Comparison of ENCODE assay signal across 9 cellular contexts in the genomic region with DNA sequence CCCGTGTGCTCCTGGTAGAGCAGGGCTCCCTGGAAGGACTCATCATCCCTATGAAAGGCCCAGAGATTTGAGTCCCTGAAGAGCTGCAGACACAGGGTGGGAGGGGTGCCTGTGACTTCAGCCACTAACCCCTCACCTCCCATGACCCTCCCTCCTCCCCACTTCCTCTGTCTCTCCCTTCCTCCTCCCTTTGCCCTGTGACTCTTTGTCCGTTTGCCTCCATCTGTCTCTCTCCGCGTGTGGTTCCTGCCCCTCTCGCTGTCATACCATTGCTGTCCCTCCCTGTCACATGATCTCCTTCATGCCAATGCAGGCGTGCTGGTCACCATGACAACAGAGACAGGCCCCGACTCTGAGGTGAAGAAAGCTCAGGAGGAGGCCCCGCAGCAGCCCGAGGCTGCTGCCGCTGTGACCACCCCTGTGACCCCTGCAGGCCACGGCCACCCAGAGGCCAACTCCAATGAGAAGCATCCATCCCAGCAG. TPM values are rescaled to one million over a fixed set of nuclear protein-coding genes. Genes with fewer than 3 reads are reported as not detected.
A peak's percentile ranks its signal among the peaks of the same experiment; 100 is the strongest.
DNase-seq lines count a peak whose midpoint lies in the region; ATAC-seq, FAIRE-seq and TF ChIP-seq lines count a peak whose summit lies in the region.
"Had no signal": no experiment of that assay in that cellular context is flagged by ENCODE, and none has a peak within 500 bp of the region (broad histone marks: within the 10 kb centered on the region; RNA-seq: fewer than 3 reads in every experiment).

No MANE protein-coding gene starts in this region.

- H3K9me3 Mint-ChIP-seq in activated naive CD8-positive, alpha-beta T cell treated with anti-CD3 and anti-CD28 coated beads, Interleukin-2, amount 50 U/mL, for 24 hours = no peaks in the 10 kb centered on the region

- H3K9me3 ChIP-seq in Loucy (ENCODE audit: insufficient read depth, low read depth, low read length) = no peaks in the 10 kb centered on the region
- H3K9me3 ChIP-seq in small intestine (ENCODE audit: control insufficient read depth, low read depth) = no peaks in the 10 kb centered on the region
- H3K9me3 ChIP-seq in stomach = no peaks in the 10 kb centered on the region
- H3K9me3 ChIP-seq: SJSA1 had no signal

- H3K9ac ChIP-seq in Loucy (ENCODE audit: low read depth, low read length, poor library complexity, severe bottlenecking) = no peak overlapping the region

- H3K79me2 ChIP-seq in Loucy (ENCODE audit: insufficient read depth, low read length) = no peaks in the 10 kb centered on the region

- H3K27me3 ChIP-seq in Loucy (ENCODE audit: insufficient read depth, low read length, poor library complexity, severe bottlenecking) = no peaks in the 10 kb centered on the region
- no peaks in the 10 kb centered on the region for H3K27me3 ChIP-seq in small intestine (ENCODE audit: control insufficient read depth in 2 of 2, insufficient read depth in 2 of 2, low read length in 2 of 2)
- H3K27me3 ChIP-seq in stomach = no peaks in the 10 kb centered on the region
- H3K27me3 ChIP-seq: SJSA1 had no signal

- H3K4me1 Mint-ChIP-seq in activated naive CD8-positive, alpha-beta T cell treated with anti-CD3 and anti-CD28 coated beads, Interleukin-2, amount 50 U/mL, for 24 hours = no peaks in the 10 kb centered on the region

- intact Hi-C loops in stomach (cut with DNase I; ENCODE audit: low total_unique reads) = no loop called here

- peak overlapping the region; percentile 36 for H3K4me2 ChIP-seq in Loucy (ENCODE audit: low read depth, low read length, poor library complexity, severe bottlenecking)

- H3K4me3 ChIP-seq in Loucy (ENCODE audit: low read length, poor library complexity, severe bottlenecking) (no peak overlapping the region), small intestine (ENCODE audit: low read depth in 1 of 2, low read length in 2 of 2) (no peak overlapping the region), stomach (no peak overlapping the region)
- H3K4me3 ChIP-seq: SJSA1 had no signal

- no peak for FAIRE-seq in small intestine (lab: Jason Lieb, UNC)
- no peak for FAIRE-seq in RCC 7860 (lab: Jason Lieb, UNC)

- peaks cover 2% of the 10 kb centered on the region for H3K27me3 Mint-ChIP-seq in activated naive CD8-positive, alpha-beta T cell treated with anti-CD3 and anti-CD28 coated beads, Interleukin-2, amount 50 U/mL, for 24 hours

- TF ChIP-seq CTCF in Loucy (conservative IDR thresholded peaks at IDR 0.05; ENCODE audit: low read length) (no peak), stomach (IDR thresholded peaks at IDR 0.05) (no peak)

- DNase-seq in C1 segment of cervical spinal cord (lab: John Stamatoyannopoulos, UW) = peak in 8 of 14 donors; percentile 9 to 83 (median 36)
- DNase-seq in activated naive CD8-positive, alpha-beta T cell treated with anti-CD3 and anti-CD28 coated beads, Interleukin-2, amount 50 U/mL, for 24 hours = no peak
- no peak for DNase-seq in left lobe of liver (ENCODE audit: low spot score)
- DNase-seq in small intestine = no peak
- DNase-seq in RCC 7860 (ENCODE audit: low spot score) = no peak
- no peak for DNase-seq in stomach

- no peak for TF ChIP-seq POLR2A in stomach (IDR thresholded peaks at IDR 0.05)

- H3K36me3 ChIP-seq in Loucy (ENCODE audit: insufficient read depth, low read length) (no peaks in the 10 kb centered on the region), small intestine (ENCODE audit: control insufficient read depth in 2 of 2, insufficient read depth in 2 of 2, low read length in 2 of 2) (no peaks in the 10 kb centered on the region), stomach (peaks cover 8 to 54% (median 48%) of the 10 kb centered on the region in 4 donors)
- H3K36me3 ChIP-seq: SJSA1 had no signal

- TF ChIP-seq EP300 in stomach (IDR thresholded peaks at IDR 0.05) = no peak

- H3F3A ChIP-seq in Loucy (ENCODE audit: low read depth) = no peaks in the 10 kb centered on the region

- no peaks in the 10 kb centered on the region for H4K20me1 ChIP-seq in Loucy (ENCODE audit: insufficient read depth, low read length, poor library complexity, severe bottlenecking)

- ATAC-seq in activated naive CD8-positive, alpha-beta T cell treated with anti-CD3 and anti-CD28 coated beads, Interleukin-2, amount 50 U/mL, for 24 hours = peak; percentile 34
- ATAC-seq in left lobe of liver (peak; percentile 39), GM19035 (IDR thresholded peaks at IDR 0.05; ENCODE audit: unreplicated experiment) (no peak)

- 42 to 70% (median 57%) methylated on average over 11 of the region's 11 CpGs for WGBS in small intestine, 3 donors
- WGBS in stomach, 5 donors = 47 to 54% (median 49%) methylated on average over 11 of the region's 11 CpGs

- H3K4me3 Mint-ChIP-seq in activated naive CD8-positive, alpha-beta T cell treated with anti-CD3 and anti-CD28 coated beads, Interleukin-2, amount 50 U/mL, for 24 hours = no peak overlapping the region

- H3K27ac Mint-ChIP-seq in activated naive CD8-positive, alpha-beta T cell treated with anti-CD3 and anti-CD28 coated beads, Interleukin-2, amount 50 U/mL, for 24 hours = no peak overlapping the region

- peaks cover 10% of the 10 kb centered on the region for H3K4me1 ChIP-seq in Loucy (ENCODE audit: insufficient read depth, low read length, poor library complexity, severe bottlenecking)
- H3K4me1 ChIP-seq in small intestine (ENCODE audit: control insufficient read depth in 2 of 2, insufficient read depth in 1 of 2, low read depth in 1 of 2, low read length in 1 of 2) = no peaks in the 10 kb centered on the region
- H3K4me1 ChIP-seq in stomach = peaks cover 0 to 18% (median 9%) of the 10 kb centered on the region in 4 donors

- H3K36me3 Mint-ChIP-seq in activated naive CD8-positive, alpha-beta T cell treated with anti-CD3 and anti-CD28 coated beads, Interleukin-2, amount 50 U/mL, for 24 hours (ENCODE audit: low read depth) = no peaks in the 10 kb centered on the region

- peak overlapping the region; percentile 70 for H2AFZ ChIP-seq in Loucy (ENCODE audit: low read length)

- no peaks in the 10 kb centered on the region for H3K9me2 ChIP-seq in Loucy (replicated peaks; ENCODE audit: low read depth, low read length)

- H3K27ac ChIP-seq in small intestine (ENCODE audit: low read depth in 1 of 2, low read length in 1 of 2) (no peak overlapping the region), stomach (no peak overlapping the region)
- H3K27ac ChIP-seq: SJSA1 had no signal

RNA-seq across cellular contexts. Expression of gene EPB41L1, which starts 19.0 kb away (rescaled TPM):
- total RNA-seq in left lobe of liver (5.0 TPM), stomach (100 to 1,000 TPM in 2 of 5 donors, 10 to 100 TPM in 3; 40.2 to 271 (median 99.2) TPM)
- polyA plus RNA-seq in small intestine (10 to 100 TPM; 10.5 to 14.2 (median 11.0) TPM), stomach (10 to 100 TPM; 25.9 to 36.0 (median 29.5) TPM)

Comparison
In these comparisons a context has a peak if more than half of its experiments do, and no peak if none do; other contexts are left out.
1. DNase-seq: peak in C1 segment of cervical spinal cord (8 of 14); none in activated naive CD8-positive, alpha-beta T cell treated with anti-CD3 and anti-CD28 coated beads, Interleukin-2, amount 50 U/mL, for 24 hours (single experiment), left lobe of liver (single experiment), small intestine (single experiment), RCC 7860 (single experiment) and stomach (single experiment).